Comparison of ENCODE assay signal across 27 cellular contexts in genomic region chr14:21185506-21185905, GRCh38. TPM values are rescaled to one million over a fixed set of nuclear protein-coding genes. Genes with fewer than 3 reads are reported as not detected.
DNase-seq lines count a peak whose midpoint lies in the region; TF ChIP-seq lines count a peak whose summit lies in the region.
"Had no signal": no experiment of that assay in that cellular context is flagged by ENCODE, and none has a peak within 500 bp of the region (broad histone marks: within the 10 kb centered on the region; RNA-seq: fewer than 3 reads in every experiment).

No MANE protein-coding gene starts in this region.

- H3K36me3 ChIP-seq in A673 (ENCODE audit: insufficient read depth, low read length, poor library complexity, severe bottlenecking) = no peaks in the 10 kb centered on the region
- H3K36me3 ChIP-seq: gastrocnemius medialis, ovary, thoracic aorta had no signal

- H3K4me1 ChIP-seq in A673 (ENCODE audit: insufficient read depth, low read length, poor library complexity, severe bottlenecking) = peaks cover 12% of the 10 kb centered on the region
- H3K4me1 ChIP-seq: gastrocnemius medialis had no signal

- intact Hi-C loops in A673 (cut with micrococcal nuclease; ENCODE audit: unreplicated experiment) = no loop called here

- no TSS peak for BruUV-seq in A673 (replicated peaks; lab: Mats Ljungman, UMichigan)

- H3K27ac ChIP-seq in A673 (ENCODE audit: low read depth, low read length, poor library complexity, severe bottlenecking) (no peak overlapping the region), caudate nucleus (ENCODE audit: low read depth, low read length) (no peak overlapping the region)
- H3K27ac ChIP-seq: gastrocnemius medialis, KMS-11, ovary, thoracic aorta had no signal

- CTCF ChIA-PET in A673 (lab: Charles Lee) (interaction anchor here (0.7 kb wide), 1 partner anchor 343 kb away, joined by 6 read pairs; no protein-coding TSS in a partner anchor), HEK293T (lab: Yijun Ruan, JAX) (interaction anchor here (0.6 kb wide), 1 partner anchor 716 kb away, joined by 3 read pairs; the partner anchor contains the start of gene PNP)

- H3K4me3 ChIP-seq in A673 (ENCODE audit: low read depth, low read length, poor library complexity, severe bottlenecking) (no peak overlapping the region), fibroblast of pulmonary artery (replicated peaks; ENCODE audit: low read depth, low read length) (no peak overlapping the region)
- H3K4me3 ChIP-seq: gastrocnemius medialis, ovary, thoracic aorta had no signal

- no peaks in the 10 kb centered on the region for H3K27me3 ChIP-seq in A673 (replicated peaks; ENCODE audit: insufficient read depth, low read depth, low read length, poor library complexity)
- H3K27me3 ChIP-seq: gastrocnemius medialis, ovary had no signal

- POLR2A ChIA-PET in A673 (lab: Charles Lee; ENCODE audit: low non-redundant PET) (no interaction called here), HEK293T (lab: Yijun Ruan, JAX) (no interaction called here)

- no peaks in the 10 kb centered on the region for H3K9me3 ChIP-seq in A673 (ENCODE audit: low read depth, low read length, poor library complexity, severe bottlenecking)
- H3K9me3 ChIP-seq: gastrocnemius medialis, ovary had no signal

- DNase-seq in A673 (ENCODE audit: low spot score) (peak; percentile 88), HEK293T (ENCODE audit: extremely low spot score) (no peak), OCI-M1 (lab: John Stamatoyannopoulos, UW) (peak; percentile 19), fibroblast of pulmonary artery (ENCODE audit: low read depth) (peak; percentile 77), caudate nucleus (lab: John Stamatoyannopoulos, UW) (no peak), NCI-H2227 treated with DMSO at 0.1 percent for 48 hours (lab: John Stamatoyannopoulos, UW) (no peak)
- DNase-seq in activated CD4-positive, alpha-beta T cell treated with anti-CD3 and anti-CD28 coated beads, Interleukin-2, amount 50 U/mL, for 1 hour = no peak
- DNase-seq in activated naive CD4-positive, alpha-beta T cell treated with anti-CD3 and anti-CD28 coated beads, Interleukin-2, amount 50 U/mL, for 16 hours = no peak
- DNase-seq: activated CD8-positive, alpha-beta T cell treated with anti-CD3 and anti-CD28 coated beads for 36 hours; activated naive CD4-positive, alpha-beta T cell treated with anti-CD3 and anti-CD28 coated beads, Interleukin-2, amount 10 ng/mL, durations not matched to agents 7 days and 5 days; activated T-cell treated with anti-CD3 and anti-CD28 coated beads, Interleukin-2, amount 50 U/mL, for 1 hour; anterior cingulate cortex; CD4-positive, alpha-beta memory T cell; effector CD4-positive, alpha-beta T cell; erythroblast; gastrocnemius medialis; naive thymus-derived CD8-positive, alpha-beta T cell; NCI-H1417; NCI-H2171; NCI-H526 treated with DMSO at 0.1 percent for 48 hours; ovary; SIG-M5 had no signal

- no peak for TF ChIP-seq CTCF in A673 (conservative IDR thresholded peaks at IDR 0.05; ENCODE audit: low read depth, low read length)
- TF ChIP-seq CTCF in fibroblast of pulmonary artery (IDR thresholded peaks at IDR 0.05; ENCODE audit: low read length, missing control alignments) = no peak

TF ChIP-seq in HEK293T, 16 proteins besides CTCF, POLR2A, EP300 and RAD21:
- peak; percentile 50; the same call in 1 of the 2 replicates for TF ChIP-seq ZNF384 (IDR thresholded peaks at IDR 0.05)
- no peak for TF ChIP-seq SP1 (IDR thresholded peaks at IDR 0.05)
- TF ChIP-seq PKNOX1 (IDR thresholded peaks at IDR 0.05) = peak; percentile 13; the same call in 1 of the 2 replicates

RNA-seq across cellular contexts. Expression of gene OR5AU1, which starts 29.6 kb away (rescaled TPM):
- not detected in 2 replicates for total RNA-seq in A673 (2021)
- total RNA-seq: CD4-positive, alpha-beta memory T cell; gastrocnemius medialis; naive thymus-derived CD8-positive, alpha-beta T cell; OCI-LY7; ovary; sciatic nerve; thoracic aorta; WTC11 had no signal

Comparison
In these comparisons a context has a peak if more than half of its experiments do, and no peak if none do; other contexts are left out.
1. DNase-seq: peak in A673 (single experiment), OCI-M1 (single experiment) and fibroblast of pulmonary artery (single experiment); none in HEK293T (single experiment), caudate nucleus (0 of 61), activated CD4-positive, alpha-beta T cell treated with anti-CD3 and anti-CD28 coated beads, Interleukin-2, amount 50 U/mL, for 1 hour (single experiment), activated naive CD4-positive, alpha-beta T cell treated with anti-CD3 and anti-CD28 coated beads, Interleukin-2, amount 50 U/mL, for 16 hours (single experiment) and NCI-H2227 treated with DMSO at 0.1 percent for 48 hours (single experiment).